ENCODE assay signal across 16 cellular contexts in the genomic region with DNA sequence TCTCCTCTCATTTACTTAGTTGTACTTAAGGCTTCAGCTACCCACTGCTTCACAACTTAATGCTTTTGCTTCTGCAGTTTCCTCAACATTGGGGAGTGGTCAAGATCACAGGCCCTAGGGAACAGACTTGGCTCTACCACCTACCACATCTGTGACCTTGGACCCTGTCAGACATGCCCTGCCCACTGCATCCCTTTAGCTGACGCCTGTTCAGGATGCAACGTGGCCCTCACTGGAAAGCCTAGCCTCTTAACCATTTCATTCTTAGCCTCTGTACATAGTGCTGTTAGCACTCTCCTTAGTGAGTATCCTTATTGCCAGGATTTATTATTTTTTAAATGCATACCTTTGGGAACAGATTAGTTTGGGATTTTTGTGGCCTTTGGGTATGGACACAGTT. TPM values are rescaled to one million over a fixed set of nuclear protein-coding genes. Genes with fewer than 3 reads are reported as not detected.
DNase-seq lines count a peak whose midpoint lies in the region; ATAC-seq and TF ChIP-seq lines count a peak whose summit lies in the region.
"Had no signal": no experiment of that assay in that cellular context is flagged by ENCODE, and none has a peak within 500 bp of the region (broad histone marks: within the 10 kb centered on the region; RNA-seq: fewer than 3 reads in every experiment).

No MANE protein-coding gene starts in this region.

- no peaks in the 10 kb centered on the region; a peak in 2 of 5 replicates for H3K9me3 Mint-ChIP-seq in H9
- H3K9me3 Mint-ChIP-seq in immature natural killer cell = no peaks in the 10 kb centered on the region

- H3K79me2 ChIP-seq in H9 (ENCODE audit: insufficient read depth, low read length) = peaks cover 28% of the 10 kb centered on the region; the same call in 1 of the 2 replicates

- H3K4me3 ChIP-seq in ascending aorta = no peak overlapping the region
- no peak overlapping the region for H3K4me3 ChIP-seq in skeletal muscle cell (ENCODE audit: low read depth, low read length)

- peaks cover 0 to 4% of the 10 kb centered on the region in 2 donors for H3K36me3 ChIP-seq in ascending aorta

- H4K91ac ChIP-seq in H9 (ENCODE audit: insufficient read length, low read depth, low read length) = no peak overlapping the region

- no peak for TF ChIP-seq CTCF in H9 (conservative IDR thresholded peaks at IDR 0.05)
- TF ChIP-seq CTCF in ascending aorta (IDR thresholded peaks at IDR 0.05) = no peak

- no peak overlapping the region for H4K8ac ChIP-seq in H9 (replicated peaks; ENCODE audit: insufficient read length, low read depth, low read length)

- no peaks in the 10 kb centered on the region for H4K20me1 ChIP-seq in H9 (ENCODE audit: control insufficient read depth, insufficient read depth, insufficient read length)

- no peak overlapping the region for H3K4me3 Mint-ChIP-seq in H9
- no peak overlapping the region for H3K4me3 Mint-ChIP-seq in immature natural killer cell

- H3T11ph ChIP-seq in H9 (ENCODE audit: low read length) = no peak overlapping the region

- no peak overlapping the region for H3K23ac ChIP-seq in H9 (ENCODE audit: insufficient read length, low read depth, low read length)

- intact Hi-C loops in ascending aorta (cut with DNase I) = no loop called here

- H3K4me1 Mint-ChIP-seq in H9 (peaks cover 78 to 81% of the 10 kb centered on the region in 2 experiments), immature natural killer cell (peaks cover 78 to 91% of the 10 kb centered on the region in 2 donors)

- H3K9me3 ChIP-seq in H9 (ENCODE audit: control insufficient read depth, low read depth, low read length) (no peaks in the 10 kb centered on the region), ascending aorta (no peaks in the 10 kb centered on the region)

- H3K4ac ChIP-seq in H9 (ENCODE audit: low read depth, low read length) = no peak overlapping the region

- ATAC-seq in HG02981 (IDR thresholded peaks at IDR 0.05; ENCODE audit: unreplicated experiment) (no peak), HG03097 (IDR thresholded peaks at IDR 0.05; ENCODE audit: low FRiP score, unreplicated experiment) (no peak)

- no peak overlapping the region for H3K14ac ChIP-seq in H9 (ENCODE audit: insufficient read depth, low read length)

- no peak overlapping the region for H2BK12ac ChIP-seq in H9 (ENCODE audit: insufficient read length, low read depth, low read length)

- H3K27me3 Mint-ChIP-seq in H9 (ENCODE audit: low read depth) (no peaks in the 10 kb centered on the region; the same call in 1 of the 2 replicates), immature natural killer cell (ENCODE audit: low read depth in 3 of 3) (peaks cover 0 to 6% (median 2%) of the 10 kb centered on the region in 3 donors)

- H3K9ac ChIP-seq in H9 (ENCODE audit: extremely low read depth, insufficient read length, low read length) = peak overlapping the region; percentile 11

- H3K27ac Mint-ChIP-seq in H9 (peak overlapping the region in 1 of 3 experiments; percentile 74; a peak in 1 of 7 replicates), immature natural killer cell (peak overlapping the region in 5 of 6 donors; percentile 30 to 85 (median 67))

- H3K56ac ChIP-seq in H9 (ENCODE audit: insufficient read length, low read depth, low read length) = no peak overlapping the region

- no peak overlapping the region for H2BK120ac ChIP-seq in H9 (ENCODE audit: low read depth, low read length, poor library complexity, severe bottlenecking)

- no peak overlapping the region for H2BK15ac ChIP-seq in H9 (ENCODE audit: low read depth, low read length)

- WGBS in H9 (ENCODE audit: extremely low coverage, insufficient read length, low lambda C conversion rate) = no CpG with 5 or more reads among the region's 2 CpGs

- no peak for DNase-seq in H9
- no peak for DNase-seq in ascending aorta (ENCODE audit: low spot score in 2 of 2)
- DNase-seq in immature natural killer cell = no peak
- DNase-seq in skeletal muscle cell (ENCODE audit: low read depth) = peak; percentile 43
- no peak for DNase-seq in stimulated activated naive CD4-positive, alpha-beta T cell (lab: John Stamatoyannopoulos, UW)
- DNase-seq in NCI-H2029 treated with DMSO at 0.1 percent for 48 hours (lab: John Stamatoyannopoulos, UW) = no peak
- DNase-seq: activated CD4-positive, alpha-beta T cell treated with anti-CD3 and anti-CD28 coated beads for 1 hour; activated T-cell treated with anti-CD3 and anti-CD28 coated beads, Interleukin-2, amount 50 U/mL, for 1 hour; effector CD4-positive, alpha-beta T cell; glutamatergic neuron; GOT3; NCI-H226; stimulated activated CD4-positive, alpha-beta T cell treated with anti-CD3 and anti-CD28 coated beads, Interleukin-4, amount 100 ng/mL, for 4 hours had no signal

- H3K18ac ChIP-seq in H9 (ENCODE audit: insufficient read length, low read depth, low read length) = no peak overlapping the region

- H3K27me3 ChIP-seq in H9 (ENCODE audit: insufficient read depth, low read length) (no peaks in the 10 kb centered on the region), ascending aorta (no peaks in the 10 kb centered on the region)

- no peak overlapping the region for H4K5ac ChIP-seq in H9 (ENCODE audit: insufficient read length, low read depth, low read length)

- no peak overlapping the region for H2BK5ac ChIP-seq in H9 (ENCODE audit: insufficient read length, low read length)

- no peak overlapping the region for H2AFZ ChIP-seq in H9 (ENCODE audit: low read length)

- peaks cover 12 to 13% (median 13%) of the 10 kb centered on the region in 3 experiments for H3K36me3 Mint-ChIP-seq in H9 (ENCODE audit: insufficient read depth in 1 of 3, low read depth in 3 of 3)
- no peaks in the 10 kb centered on the region for H3K36me3 Mint-ChIP-seq in immature natural killer cell

- H3K79me1 ChIP-seq in H9 (ENCODE audit: insufficient read depth, low read depth, low read length, poor library complexity, severe bottlenecking) = peaks cover 3% of the 10 kb centered on the region

- H2BK20ac ChIP-seq in H9 (ENCODE audit: low read depth, low read length, poor library complexity, severe bottlenecking) = no peak overlapping the region

- H3K4me1 ChIP-seq in H9 (ENCODE audit: insufficient read depth, low read length) (peaks cover 31% of the 10 kb centered on the region), ascending aorta (peaks cover 12 to 47% of the 10 kb centered on the region in 2 donors)

- H2AK5ac ChIP-seq in H9 (ENCODE audit: insufficient read length, low read length) = no peak overlapping the region

- no peak overlapping the region for H3K27ac ChIP-seq in H9 (ENCODE audit: insufficient read length, low read depth, low read length)
- peak overlapping the region; percentile 66 to 77 for H3K27ac ChIP-seq in ascending aorta
- H3K27ac ChIP-seq: C4-2B had no signal

- H3K4me2 ChIP-seq in H9 (ENCODE audit: insufficient read depth, insufficient read length, low read length) = no peak overlapping the region

- no peaks in the 10 kb centered on the region for H3K23me2 ChIP-seq in H9 (ENCODE audit: insufficient read length, low read depth, low read length, poor library complexity, severe bottlenecking)

RNA-seq across cellular contexts. Expression of a gene that starts 34.4 kb away (rescaled TPM):
- total RNA-seq in H9 (2021) (53.5 and 58.1 TPM in 2 replicates), ascending aorta (22.4 TPM)
- polyA plus RNA-seq in immature natural killer cell = 10 to 100 TPM; 12.9 to 90.1 (median 29.7) TPM
